ENCODE assay signal across 1 cellular context in the genomic region with DNA sequence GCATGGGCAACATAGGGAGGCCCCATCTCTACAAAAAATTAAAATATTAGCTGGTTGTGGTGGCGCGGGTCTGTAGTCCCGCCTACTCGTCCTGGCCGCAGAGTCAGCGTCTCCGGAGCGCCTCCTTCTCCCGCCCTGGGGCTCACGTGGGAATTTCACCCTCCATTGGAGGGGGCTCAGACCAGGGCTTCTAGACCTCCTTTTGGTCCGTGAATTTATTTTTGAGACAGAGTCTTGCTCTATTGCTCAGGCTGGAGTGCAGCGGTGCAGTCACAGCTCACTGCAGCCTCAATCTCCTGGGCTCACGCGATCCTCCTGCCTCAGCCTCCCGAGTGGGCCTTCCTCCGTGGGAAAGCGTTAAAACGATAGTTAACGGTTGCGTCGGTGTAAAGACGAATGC.
A peak's percentile ranks its signal among the peaks of the same experiment; 100 is the strongest.
TF ChIP-seq lines count a peak whose summit lies in the region.

No MANE protein-coding gene starts in this region.

TF ChIP-seq in HEK293, 187 proteins besides CTCF, POLR2A, EP300 and RAD21 (continued from another document):
- TF ChIP-seq ZBTB8A (tag by site-specific recombination; IDR thresholded peaks at IDR 0.05) (peak; percentile 84), IKZF3 (tag by site-specific recombination; IDR thresholded peaks at IDR 0.05) (peak; percentile 57; the same call in 1 of the 2 replicates), MZF1 (tag by site-specific recombination; IDR thresholded peaks at IDR 0.05; ENCODE audit: borderline replicate concordance) (no peak), OVOL3 (tag by site-specific recombination; IDR thresholded peaks at IDR 0.05) (peak; percentile 33; the same call in 1 of the 2 replicates), ZNF768 (tag by site-specific recombination; IDR thresholded peaks at IDR 0.05) (peak; percentile 67; the same call in 1 of the 2 replicates), KLF7 (tag by site-specific recombination; IDR thresholded peaks at IDR 0.05; ENCODE audit: borderline replicate concordance) (0 out of 2 replicates have a peak, but pooled peaks have one; percentile 18), KLF8 (tag by site-specific recombination; IDR thresholded peaks at IDR 0.05) (peak; percentile 28; the same call in 1 of the 2 replicates), ZEB2 (tag by site-specific recombination; IDR thresholded peaks at IDR 0.05) (peak; percentile 81; the same call in 1 of the 2 replicates), ZBTB20 (tag by site-specific recombination; IDR thresholded peaks at IDR 0.05) (peak; percentile 68; the same call in 1 of the 2 replicates), SP7 (tag by site-specific recombination; IDR thresholded peaks at IDR 0.05) (peak; percentile 43), GLIS1 (tag by site-specific recombination; IDR thresholded peaks at IDR 0.05) (peak; percentile 22; the same call in 1 of the 2 replicates), ZNF121 (tag by site-specific recombination; IDR thresholded peaks at IDR 0.05) (0 out of 2 replicates have a peak, but pooled peaks have one; percentile 29), ZBTB7A (tag by site-specific recombination; IDR thresholded peaks at IDR 0.05; ENCODE audit: low read depth) (peak; percentile 80; the same call in 1 of the 2 replicates), ZFHX2 (tag by site-specific recombination; conservative IDR thresholded peaks at IDR 0.05) (peak; percentile 66; the same call in 1 of the 2 replicates), ZNF423 (tag by site-specific recombination; IDR thresholded peaks at IDR 0.05) (no peak), KLF9 (tag by site-specific recombination; IDR thresholded peaks at IDR 0.05; ENCODE audit: low read depth) (peak; percentile 40; the same call in 1 of the 2 replicates), ZIC2 (tag by site-specific recombination; IDR thresholded peaks at IDR 0.05) (peak; percentile 18; the same call in 1 of the 2 replicates), EGR2 (tag by site-specific recombination; IDR thresholded peaks at IDR 0.05; ENCODE audit: low read depth) (peak; percentile 37; the same call in 1 of the 2 replicates), ZNF2 (tag by site-specific recombination; IDR thresholded peaks at IDR 0.05) (0 out of 2 replicates have a peak, but pooled peaks have one; percentile 28), KLF16 (tag by site-specific recombination; IDR thresholded peaks at IDR 0.05) (peak; percentile 50; the same call in 1 of the 2 replicates), ZNF24 (tag by site-specific recombination; IDR thresholded peaks at IDR 0.05) (peak; percentile 46; the same call in 1 of the 2 replicates), ZNF660 (tag by site-specific recombination; IDR thresholded peaks at IDR 0.05) (0 out of 2 replicates have a peak, but pooled peaks have one; percentile 19), FEZF1 (tag by site-specific recombination; IDR thresholded peaks at IDR 0.05) (no peak), ZBTB17 (tag by site-specific recombination; IDR thresholded peaks at IDR 0.05) (0 out of 2 replicates have a peak, but pooled peaks have one; percentile 56), ZNF558 (tag by site-specific recombination; IDR thresholded peaks at IDR 0.05) (no peak), YY1 (tag by site-specific recombination; IDR thresholded peaks at IDR 0.05) (peak; percentile 43), ZNF19 (tag by site-specific recombination; IDR thresholded peaks at IDR 0.05; ENCODE audit: low read depth) (no peak), ZNF777 (tag by site-specific recombination; IDR thresholded peaks at IDR 0.05; ENCODE audit: borderline replicate concordance) (no peak)
- TF ChIP-seq, protein P1, sequence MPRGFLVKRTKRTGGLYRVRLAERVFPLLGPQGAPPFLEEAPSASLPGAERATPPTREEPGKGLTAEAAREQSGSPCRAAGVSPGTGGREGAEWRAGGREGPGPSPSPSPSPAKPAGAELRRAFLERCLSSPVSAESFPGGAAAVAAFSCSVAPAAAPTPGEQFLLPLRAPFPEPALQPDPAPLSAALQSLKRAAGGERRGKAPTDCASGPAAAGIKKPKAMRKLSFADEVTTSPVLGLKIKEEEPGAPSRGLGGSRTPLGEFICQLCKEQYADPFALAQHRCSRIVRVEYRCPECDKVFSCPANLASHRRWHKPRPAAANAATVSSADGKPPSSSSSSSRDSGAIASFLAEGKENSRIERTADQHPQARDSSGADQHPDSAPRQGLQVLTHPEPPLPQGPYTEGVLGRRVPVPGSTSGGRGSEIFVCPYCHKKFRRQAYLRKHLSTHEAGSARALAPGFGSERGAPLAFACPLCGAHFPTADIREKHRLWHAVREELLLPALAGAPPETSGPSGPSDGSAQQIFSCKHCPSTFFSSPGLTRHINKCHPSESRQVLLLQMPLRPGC (tag by site-specific recombination; IDR thresholded peaks at IDR 0.05), result peak; percentile 29; the same call in 1 of the 2 replicates
- TF ChIP-seq, protein P2, sequence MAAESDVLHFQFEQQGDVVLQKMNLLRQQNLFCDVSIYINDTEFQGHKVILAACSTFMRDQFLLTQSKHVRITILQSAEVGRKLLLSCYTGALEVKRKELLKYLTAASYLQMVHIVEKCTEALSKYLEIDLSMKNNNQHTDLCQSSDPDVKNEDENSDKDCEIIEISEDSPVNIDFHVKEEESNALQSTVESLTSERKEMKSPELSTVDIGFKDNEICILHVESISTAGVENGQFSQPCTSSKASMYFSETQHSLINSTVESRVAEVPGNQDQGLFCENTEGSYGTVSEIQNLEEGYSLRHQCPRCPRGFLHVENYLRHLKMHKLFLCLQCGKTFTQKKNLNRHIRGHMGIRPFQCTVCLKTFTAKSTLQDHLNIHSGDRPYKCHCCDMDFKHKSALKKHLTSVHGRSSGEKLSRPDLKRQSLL (tag by site-specific recombination; IDR thresholded peaks at IDR 0.05), result peak; percentile 45; the same call in 1 of the 2 replicates
- TF ChIP-seq, protein P3, sequence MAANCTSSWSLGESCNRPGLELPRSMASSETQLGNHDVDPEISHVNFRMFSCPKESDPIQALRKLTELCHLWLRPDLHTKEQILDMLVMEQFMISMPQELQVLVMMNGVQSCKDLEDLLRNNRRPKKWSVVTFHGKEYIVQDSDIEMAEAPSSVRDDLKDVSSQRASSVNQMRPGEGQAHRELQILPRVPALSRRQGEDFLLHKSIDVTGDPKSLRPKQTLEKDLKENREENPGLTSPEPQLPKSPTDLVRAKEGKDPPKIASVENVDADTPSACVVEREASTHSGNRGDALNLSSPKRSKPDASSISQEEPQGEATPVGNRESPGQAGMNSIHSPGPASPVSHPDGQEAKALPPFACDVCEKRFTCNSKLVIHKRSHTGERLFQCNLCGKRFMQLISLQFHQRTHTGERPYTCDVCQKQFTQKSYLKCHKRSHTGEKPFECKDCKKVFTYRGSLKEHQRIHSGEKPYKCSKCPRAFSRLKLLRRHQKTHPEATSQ (tag by site-specific recombination; IDR thresholded peaks at IDR 0.05), result peak; percentile 39; the same call in 1 of the 2 replicates
- TF ChIP-seq, protein P4, sequence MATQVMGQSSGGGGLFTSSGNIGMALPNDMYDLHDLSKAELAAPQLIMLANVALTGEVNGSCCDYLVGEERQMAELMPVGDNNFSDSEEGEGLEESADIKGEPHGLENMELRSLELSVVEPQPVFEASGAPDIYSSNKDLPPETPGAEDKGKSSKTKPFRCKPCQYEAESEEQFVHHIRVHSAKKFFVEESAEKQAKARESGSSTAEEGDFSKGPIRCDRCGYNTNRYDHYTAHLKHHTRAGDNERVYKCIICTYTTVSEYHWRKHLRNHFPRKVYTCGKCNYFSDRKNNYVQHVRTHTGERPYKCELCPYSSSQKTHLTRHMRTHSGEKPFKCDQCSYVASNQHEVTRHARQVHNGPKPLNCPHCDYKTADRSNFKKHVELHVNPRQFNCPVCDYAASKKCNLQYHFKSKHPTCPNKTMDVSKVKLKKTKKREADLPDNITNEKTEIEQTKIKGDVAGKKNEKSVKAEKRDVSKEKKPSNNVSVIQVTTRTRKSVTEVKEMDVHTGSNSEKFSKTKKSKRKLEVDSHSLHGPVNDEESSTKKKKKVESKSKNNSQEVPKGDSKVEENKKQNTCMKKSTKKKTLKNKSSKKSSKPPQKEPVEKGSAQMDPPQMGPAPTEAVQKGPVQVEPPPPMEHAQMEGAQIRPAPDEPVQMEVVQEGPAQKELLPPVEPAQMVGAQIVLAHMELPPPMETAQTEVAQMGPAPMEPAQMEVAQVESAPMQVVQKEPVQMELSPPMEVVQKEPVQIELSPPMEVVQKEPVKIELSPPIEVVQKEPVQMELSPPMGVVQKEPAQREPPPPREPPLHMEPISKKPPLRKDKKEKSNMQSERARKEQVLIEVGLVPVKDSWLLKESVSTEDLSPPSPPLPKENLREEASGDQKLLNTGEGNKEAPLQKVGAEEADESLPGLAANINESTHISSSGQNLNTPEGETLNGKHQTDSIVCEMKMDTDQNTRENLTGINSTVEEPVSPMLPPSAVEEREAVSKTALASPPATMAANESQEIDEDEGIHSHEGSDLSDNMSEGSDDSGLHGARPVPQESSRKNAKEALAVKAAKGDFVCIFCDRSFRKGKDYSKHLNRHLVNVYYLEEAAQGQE (tag by site-specific recombination; IDR thresholded peaks at IDR 0.05), result 0 out of 2 replicates have a peak, but pooled peaks have one; percentile 19
- TF ChIP-seq, protein P5, sequence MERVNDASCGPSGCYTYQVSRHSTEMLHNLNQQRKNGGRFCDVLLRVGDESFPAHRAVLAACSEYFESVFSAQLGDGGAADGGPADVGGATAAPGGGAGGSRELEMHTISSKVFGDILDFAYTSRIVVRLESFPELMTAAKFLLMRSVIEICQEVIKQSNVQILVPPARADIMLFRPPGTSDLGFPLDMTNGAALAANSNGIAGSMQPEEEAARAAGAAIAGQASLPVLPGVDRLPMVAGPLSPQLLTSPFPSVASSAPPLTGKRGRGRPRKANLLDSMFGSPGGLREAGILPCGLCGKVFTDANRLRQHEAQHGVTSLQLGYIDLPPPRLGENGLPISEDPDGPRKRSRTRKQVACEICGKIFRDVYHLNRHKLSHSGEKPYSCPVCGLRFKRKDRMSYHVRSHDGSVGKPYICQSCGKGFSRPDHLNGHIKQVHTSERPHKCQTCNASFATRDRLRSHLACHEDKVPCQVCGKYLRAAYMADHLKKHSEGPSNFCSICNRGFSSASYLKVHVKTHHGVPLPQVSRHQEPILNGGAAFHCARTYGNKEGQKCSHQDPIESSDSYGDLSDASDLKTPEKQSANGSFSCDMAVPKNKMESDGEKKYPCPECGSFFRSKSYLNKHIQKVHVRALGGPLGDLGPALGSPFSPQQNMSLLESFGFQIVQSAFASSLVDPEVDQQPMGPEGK (tag by site-specific recombination; IDR thresholded peaks at IDR 0.05), result peak; percentile 88
- TF ChIP-seq, protein P6, sequence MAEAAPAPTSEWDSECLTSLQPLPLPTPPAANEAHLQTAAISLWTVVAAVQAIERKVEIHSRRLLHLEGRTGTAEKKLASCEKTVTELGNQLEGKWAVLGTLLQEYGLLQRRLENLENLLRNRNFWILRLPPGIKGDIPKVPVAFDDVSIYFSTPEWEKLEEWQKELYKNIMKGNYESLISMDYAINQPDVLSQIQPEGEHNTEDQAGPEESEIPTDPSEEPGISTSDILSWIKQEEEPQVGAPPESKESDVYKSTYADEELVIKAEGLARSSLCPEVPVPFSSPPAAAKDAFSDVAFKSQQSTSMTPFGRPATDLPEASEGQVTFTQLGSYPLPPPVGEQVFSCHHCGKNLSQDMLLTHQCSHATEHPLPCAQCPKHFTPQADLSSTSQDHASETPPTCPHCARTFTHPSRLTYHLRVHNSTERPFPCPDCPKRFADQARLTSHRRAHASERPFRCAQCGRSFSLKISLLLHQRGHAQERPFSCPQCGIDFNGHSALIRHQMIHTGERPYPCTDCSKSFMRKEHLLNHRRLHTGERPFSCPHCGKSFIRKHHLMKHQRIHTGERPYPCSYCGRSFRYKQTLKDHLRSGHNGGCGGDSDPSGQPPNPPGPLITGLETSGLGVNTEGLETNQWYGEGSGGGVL (tag by site-specific recombination; IDR thresholded peaks at IDR 0.05), result peak; percentile 51; the same call in 1 of the 2 replicates
- TF ChIP-seq, protein P7, sequence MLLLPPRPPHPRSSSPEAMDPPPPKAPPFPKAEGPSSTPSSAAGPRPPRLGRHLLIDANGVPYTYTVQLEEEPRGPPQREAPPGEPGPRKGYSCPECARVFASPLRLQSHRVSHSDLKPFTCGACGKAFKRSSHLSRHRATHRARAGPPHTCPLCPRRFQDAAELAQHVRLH (tag by site-specific recombination; IDR thresholded peaks at IDR 0.05), result 0 out of 2 replicates have a peak, but pooled peaks have one; percentile 48
- TF ChIP-seq, protein P8, sequence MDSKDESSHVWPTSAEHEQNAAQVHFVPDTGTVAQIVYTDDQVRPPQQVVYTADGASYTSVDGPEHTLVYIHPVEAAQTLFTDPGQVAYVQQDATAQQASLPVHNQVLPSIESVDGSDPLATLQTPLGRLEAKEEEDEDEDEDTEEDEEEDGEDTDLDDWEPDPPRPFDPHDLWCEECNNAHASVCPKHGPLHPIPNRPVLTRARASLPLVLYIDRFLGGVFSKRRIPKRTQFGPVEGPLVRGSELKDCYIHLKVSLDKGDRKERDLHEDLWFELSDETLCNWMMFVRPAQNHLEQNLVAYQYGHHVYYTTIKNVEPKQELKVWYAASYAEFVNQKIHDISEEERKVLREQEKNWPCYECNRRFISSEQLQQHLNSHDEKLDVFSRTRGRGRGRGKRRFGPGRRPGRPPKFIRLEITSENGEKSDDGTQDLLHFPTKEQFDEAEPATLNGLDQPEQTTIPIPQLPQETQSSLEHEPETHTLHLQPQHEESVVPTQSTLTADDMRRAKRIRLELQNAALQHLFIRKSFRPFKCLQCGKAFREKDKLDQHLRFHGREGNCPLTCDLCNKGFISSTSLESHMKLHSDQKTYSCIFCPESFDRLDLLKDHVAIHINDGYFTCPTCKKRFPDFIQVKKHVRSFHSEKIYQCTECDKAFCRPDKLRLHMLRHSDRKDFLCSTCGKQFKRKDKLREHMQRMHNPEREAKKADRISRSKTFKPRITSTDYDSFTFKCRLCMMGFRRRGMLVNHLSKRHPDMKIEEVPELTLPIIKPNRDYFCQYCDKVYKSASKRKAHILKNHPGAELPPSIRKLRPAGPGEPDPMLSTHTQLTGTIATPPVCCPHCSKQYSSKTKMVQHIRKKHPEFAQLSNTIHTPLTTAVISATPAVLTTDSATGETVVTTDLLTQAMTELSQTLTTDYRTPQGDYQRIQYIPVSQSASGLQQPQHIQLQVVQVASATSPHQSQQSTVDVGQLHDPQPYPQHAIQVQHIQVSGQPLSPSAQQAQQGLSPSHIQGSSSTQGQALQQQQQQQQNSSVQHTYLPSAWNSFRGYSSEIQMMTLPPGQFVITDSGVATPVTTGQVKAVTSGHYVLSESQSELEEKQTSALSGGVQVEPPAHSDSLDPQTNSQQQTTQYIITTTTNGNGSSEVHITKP (tag by site-specific recombination; IDR thresholded peaks at IDR 0.05), result 0 out of 2 replicates have a peak, but pooled peaks have one; percentile 6
